In genomic region chr1:85495556-85495955, GRCh38 we compare ENCODE assay signal across 12 cellular contexts. TPM values are rescaled to one million over a fixed set of nuclear protein-coding genes. Genes with fewer than 3 reads are reported as not detected.
DNase-seq lines count a peak whose midpoint lies in the region; ATAC-seq, FAIRE-seq and TF ChIP-seq lines count a peak whose summit lies in the region.
"Had no signal": no experiment of that assay in that cellular context is flagged by ENCODE, and none has a peak within 500 bp of the region (broad histone marks: within the 10 kb centered on the region; RNA-seq: fewer than 3 reads in every experiment).

No MANE protein-coding gene starts in this region.

- no peak for TF ChIP-seq POLR2A in stomach (IDR thresholded peaks at IDR 0.05)

- H3K27ac ChIP-seq in stomach = no peak overlapping the region
- H3K27ac ChIP-seq: parathyroid adenoma had no signal

- peaks cover 0 to 3% (median 0%) of the 10 kb centered on the region in 4 donors for H3K4me1 ChIP-seq in stomach
- H3K4me1 ChIP-seq: parathyroid adenoma had no signal

- FAIRE-seq in RCC 7860 (lab: Jason Lieb, UNC) = peak; percentile 91

- intact Hi-C loops in stomach (cut with DNase I; ENCODE audit: low total_unique reads) = no loop called here

- no peaks in the 10 kb centered on the region for H3K27me3 ChIP-seq in stomach

- TF ChIP-seq EP300 in stomach (IDR thresholded peaks at IDR 0.05) = no peak

- no peaks in the 10 kb centered on the region for H3K36me3 ChIP-seq in stomach

- H3K9me3 ChIP-seq in stomach = no peaks in the 10 kb centered on the region

- TF ChIP-seq CTCF in fibroblast of the aortic adventitia (IDR thresholded peaks at IDR 0.05; ENCODE audit: insufficient read depth, low read length) = no peak
- TF ChIP-seq CTCF in stomach (IDR thresholded peaks at IDR 0.05) = no peak

- DNase-seq in HCEC 1CT (peak; percentile 85), RCC 7860 (ENCODE audit: low spot score) (peak; percentile 94), fibroblast of the aortic adventitia (ENCODE audit: low read depth) (peak; percentile 11), stomach (peak; percentile 40)
- DNase-seq in activated CD4-positive, alpha-beta T cell treated with anti-CD3 and anti-CD28 coated beads for 1 hour = no peak
- DNase-seq: activated T-cell treated with anti-CD3 and anti-CD28 coated beads, Interleukin-2, amount 50 U/mL, for 1 hour; NCI-H1417 had no signal

- H3K4me3 ChIP-seq in fibroblast of the aortic adventitia (ENCODE audit: low read depth, low read length) = no peak overlapping the region
- no peak overlapping the region for H3K4me3 ChIP-seq in stomach

- ATAC-seq in HG03139 (IDR thresholded peaks at IDR 0.05; ENCODE audit: unreplicated experiment) (no peak), GM18858 (IDR thresholded peaks at IDR 0.05; ENCODE audit: unreplicated experiment) (no peak), HG02678 (IDR thresholded peaks at IDR 0.05; ENCODE audit: unreplicated experiment) (no peak)

- WGBS in stomach, 5 donors = 66 to 73% (median 70%) methylated on average over 6 of the region's 6 CpGs

RNA-seq across cellular contexts. Expression of gene DDAH1, which starts 30.6 kb away (rescaled TPM):
- 57.8 and 88.9 TPM in 2 replicates for total RNA-seq in fibroblast of the aortic adventitia (ENCODE audit: low replicate concordance)
- 100 to 1,000 TPM in 1 of 5 donors, 10 to 100 TPM in 4; 39.7 to 113 (median 58.4) TPM for total RNA-seq in stomach
- 10 to 100 TPM; 10.6 to 23.1 (median 20.0) TPM for polyA plus RNA-seq in stomach
- total RNA-seq: T-helper 1 cell treated with Interleukin-12 subunit alpha and Interleukin-12 subunit beta and Interleukin-4 antibody, amounts not matched to agents 30 ng/mL and 1 ng/mL, for 36 hours had no signal
